In the genomic region with DNA sequence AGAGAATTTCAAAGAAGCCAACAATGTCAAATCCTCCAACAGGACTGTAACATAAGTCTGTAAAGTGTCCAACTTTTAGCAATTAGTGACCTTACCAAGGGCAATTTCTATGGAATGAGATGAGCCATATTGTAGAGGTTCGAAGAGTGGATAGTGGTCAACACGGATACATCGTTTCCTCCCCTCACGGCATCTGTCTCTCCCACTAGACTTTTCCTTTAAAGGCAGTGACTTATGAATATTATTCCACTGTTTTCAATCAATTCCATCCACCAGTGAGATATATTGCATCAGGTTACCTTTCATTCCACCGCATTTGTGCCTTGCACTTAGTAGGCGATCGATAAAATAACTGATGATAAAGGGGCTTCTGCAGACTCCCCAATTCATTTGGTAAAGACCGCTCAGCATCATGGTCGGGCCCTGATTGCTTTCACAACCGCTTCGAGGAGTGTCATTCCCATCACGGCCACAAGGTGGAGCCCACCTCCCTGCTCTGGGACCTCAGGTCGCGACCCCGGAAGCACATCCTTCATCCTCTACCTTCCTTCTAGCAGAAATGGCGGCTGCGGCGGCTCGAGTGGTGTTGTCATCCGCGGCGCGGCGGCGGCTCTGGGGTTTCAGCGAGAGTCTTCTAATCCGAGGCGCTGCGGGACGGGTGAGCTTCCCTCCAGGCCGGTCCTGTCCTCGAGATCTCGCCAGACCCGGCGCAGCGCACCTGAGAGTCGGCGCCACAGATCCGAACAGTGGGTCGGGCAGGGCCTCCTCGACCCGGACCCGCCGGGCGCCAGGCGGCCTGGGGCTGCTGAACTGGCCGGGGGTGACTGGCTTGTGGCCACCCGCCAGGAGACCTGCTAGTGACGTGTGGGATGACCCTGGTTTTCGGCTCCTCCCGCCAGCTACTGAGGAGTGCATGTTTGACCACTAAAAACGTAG, we compare ENCODE assay signal across 1 cellular context.
TF ChIP-seq lines count a peak whose summit lies in the region.

Gene PMPCB (plus strand): TSS at position 535 of the 936 bp plus-strand sequence. CDS start 25 bp downstream, at position 560.

TF ChIP-seq in HepG2, 621 proteins besides CTCF, POLR2A, EP300 and RAD21 (continued from another document and continues in another):
- TF ChIP-seq KDM5A (IDR thresholded peaks at IDR 0.05; ENCODE audit: borderline replicate concordance, low read length) = peak; percentile 88
- TF ChIP-seq ZBTB26 (CRISPR knock-in tag; IDR thresholded peaks at IDR 0.05; ENCODE audit: borderline replicate concordance) = no peak
- no peak for TF ChIP-seq ZNF615 (CRISPR knock-in tag; IDR thresholded peaks at IDR 0.05; ENCODE audit: borderline replicate concordance)
- peak; percentile 95 to 97 for TF ChIP-seq NR2F1 (CRISPR knock-in tag; IDR thresholded peaks at IDR 0.05)
- TF ChIP-seq RBM39 (IDR thresholded peaks at IDR 0.05; ENCODE audit: low read depth, low read length, poor library complexity, severe bottlenecking) = no peak
- peak; percentile 89 for TF ChIP-seq ZNF547 (CRISPR knock-in tag; IDR thresholded peaks at IDR 0.05)
- no peak for TF ChIP-seq HOXA7 (CRISPR knock-in tag; IDR thresholded peaks at IDR 0.05)
- TF ChIP-seq PAF1 (CRISPR knock-in tag; IDR thresholded peaks at IDR 0.05) = no peak
- peak; percentile 85; the same call in 1 of the 2 replicates for TF ChIP-seq ZNF276 (CRISPR knock-in tag; IDR thresholded peaks at IDR 0.05; ENCODE audit: low read depth)
- TF ChIP-seq ZNF616 (CRISPR knock-in tag; IDR thresholded peaks at IDR 0.05; ENCODE audit: low read depth) = no peak
- peak; percentile 94 for TF ChIP-seq ZNF567 (CRISPR knock-in tag; IDR thresholded peaks at IDR 0.05; ENCODE audit: borderline replicate concordance)
- no peak for TF ChIP-seq ZNF552 (CRISPR knock-in tag; IDR thresholded peaks at IDR 0.05; ENCODE audit: borderline replicate concordance)
- TF ChIP-seq, protein P1, sequence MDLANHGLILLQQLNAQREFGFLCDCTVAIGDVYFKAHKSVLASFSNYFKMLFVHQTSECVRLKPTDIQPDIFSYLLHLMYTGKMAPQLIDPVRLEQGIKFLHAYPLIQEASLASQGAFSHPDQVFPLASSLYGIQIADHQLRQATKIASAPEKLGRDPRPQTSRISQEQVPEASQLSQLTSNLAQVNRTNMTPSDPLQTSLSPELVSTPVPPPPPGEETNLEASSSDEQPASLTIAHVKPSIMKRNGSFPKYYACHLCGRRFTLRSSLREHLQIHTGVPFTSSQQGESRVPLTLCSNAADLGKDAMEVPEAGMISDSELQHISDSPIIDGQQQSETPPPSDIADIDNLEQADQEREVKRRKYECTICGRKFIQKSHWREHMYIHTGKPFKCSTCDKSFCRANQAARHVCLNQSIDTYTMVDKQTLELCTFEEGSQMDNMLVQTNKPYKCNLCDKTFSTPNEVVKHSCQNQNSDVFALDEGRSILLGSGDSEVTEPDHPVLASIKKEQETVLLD (CRISPR knock-in tag; IDR thresholded peaks at IDR 0.05; ENCODE audit: low read depth) = no peak
- TF ChIP-seq ZNF232 (CRISPR knock-in tag; IDR thresholded peaks at IDR 0.05; ENCODE audit: borderline replicate concordance) = peak; percentile 66; the same call in 1 of the 2 replicates
- TF ChIP-seq ZNF570 (CRISPR knock-in tag; IDR thresholded peaks at IDR 0.05; ENCODE audit: borderline replicate concordance) = no peak
- TF ChIP-seq MXD3 (CRISPR knock-in tag; IDR thresholded peaks at IDR 0.05) = peak; percentile 64; the same call in 1 of the 2 replicates
- TF ChIP-seq ZNF484 (CRISPR knock-in tag; IDR thresholded peaks at IDR 0.05; ENCODE audit: borderline replicate concordance, low read depth) = no peak
- TF ChIP-seq RARA (CRISPR knock-in tag; IDR thresholded peaks at IDR 0.05) = peak; percentile 80
- peak; percentile 36; the same call in 1 of the 2 replicates for TF ChIP-seq SSRP1 (CRISPR knock-in tag; IDR thresholded peaks at IDR 0.05)
- TF ChIP-seq ZBTB38 (CRISPR knock-in tag; IDR thresholded peaks at IDR 0.05) = peak; percentile 50; the same call in 1 of the 2 replicates
- TF ChIP-seq, protein P2, sequence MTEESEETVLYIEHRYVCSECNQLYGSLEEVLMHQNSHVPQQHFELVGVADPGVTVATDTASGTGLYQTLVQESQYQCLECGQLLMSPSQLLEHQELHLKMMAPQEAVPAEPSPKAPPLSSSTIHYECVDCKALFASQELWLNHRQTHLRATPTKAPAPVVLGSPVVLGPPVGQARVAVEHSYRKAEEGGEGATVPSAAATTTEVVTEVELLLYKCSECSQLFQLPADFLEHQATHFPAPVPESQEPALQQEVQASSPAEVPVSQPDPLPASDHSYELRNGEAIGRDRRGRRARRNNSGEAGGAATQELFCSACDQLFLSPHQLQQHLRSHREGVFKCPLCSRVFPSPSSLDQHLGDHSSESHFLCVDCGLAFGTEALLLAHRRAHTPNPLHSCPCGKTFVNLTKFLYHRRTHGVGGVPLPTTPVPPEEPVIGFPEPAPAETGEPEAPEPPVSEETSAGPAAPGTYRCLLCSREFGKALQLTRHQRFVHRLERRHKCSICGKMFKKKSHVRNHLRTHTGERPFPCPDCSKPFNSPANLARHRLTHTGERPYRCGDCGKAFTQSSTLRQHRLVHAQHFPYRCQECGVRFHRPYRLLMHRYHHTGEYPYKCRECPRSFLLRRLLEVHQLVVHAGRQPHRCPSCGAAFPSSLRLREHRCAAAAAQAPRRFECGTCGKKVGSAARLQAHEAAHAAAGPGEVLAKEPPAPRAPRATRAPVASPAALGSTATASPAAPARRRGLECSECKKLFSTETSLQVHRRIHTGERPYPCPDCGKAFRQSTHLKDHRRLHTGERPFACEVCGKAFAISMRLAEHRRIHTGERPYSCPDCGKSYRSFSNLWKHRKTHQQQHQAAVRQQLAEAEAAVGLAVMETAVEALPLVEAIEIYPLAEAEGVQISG (CRISPR knock-in tag; IDR thresholded peaks at IDR 0.05) = peak; percentile 94
- TF ChIP-seq, protein P3, sequence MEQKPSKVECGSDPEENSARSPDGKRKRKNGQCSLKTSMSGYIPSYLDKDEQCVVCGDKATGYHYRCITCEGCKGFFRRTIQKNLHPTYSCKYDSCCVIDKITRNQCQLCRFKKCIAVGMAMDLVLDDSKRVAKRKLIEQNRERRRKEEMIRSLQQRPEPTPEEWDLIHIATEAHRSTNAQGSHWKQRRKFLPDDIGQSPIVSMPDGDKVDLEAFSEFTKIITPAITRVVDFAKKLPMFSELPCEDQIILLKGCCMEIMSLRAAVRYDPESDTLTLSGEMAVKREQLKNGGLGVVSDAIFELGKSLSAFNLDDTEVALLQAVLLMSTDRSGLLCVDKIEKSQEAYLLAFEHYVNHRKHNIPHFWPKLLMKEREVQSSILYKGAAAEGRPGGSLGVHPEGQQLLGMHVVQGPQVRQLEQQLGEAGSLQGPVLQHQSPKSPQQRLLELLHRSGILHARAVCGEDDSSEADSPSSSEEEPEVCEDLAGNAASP (CRISPR knock-in tag; IDR thresholded peaks at IDR 0.05; ENCODE audit: borderline replicate concordance) = peak; percentile 93
- peak; percentile 87; the same call in 1 of the 2 replicates for TF ChIP-seq ZNF713 (CRISPR knock-in tag; IDR thresholded peaks at IDR 0.05)
- TF ChIP-seq KAT7 (CRISPR knock-in tag; IDR thresholded peaks at IDR 0.05; ENCODE audit: borderline replicate concordance) = peak; percentile 92; the same call in 1 of the 2 replicates
- TF ChIP-seq ZNF780A (CRISPR knock-in tag; IDR thresholded peaks at IDR 0.05) = no peak
- no peak; the same call in 1 of the 2 replicates for TF ChIP-seq ZNF329 (CRISPR knock-in tag; IDR thresholded peaks at IDR 0.05; ENCODE audit: low read depth)
- TF ChIP-seq CREBL2 (CRISPR knock-in tag; IDR thresholded peaks at IDR 0.05; ENCODE audit: borderline replicate concordance) = no peak
- TF ChIP-seq CC2D1A (CRISPR knock-in tag; IDR thresholded peaks at IDR 0.05) = peak; percentile 82; the same call in 1 of the 2 replicates
- no peak for TF ChIP-seq ZFAT (CRISPR knock-in tag; conservative IDR thresholded peaks at IDR 0.05)
- peak; percentile 77 for TF ChIP-seq ISL2 (CRISPR knock-in tag; IDR thresholded peaks at IDR 0.05)
- TF ChIP-seq PAX8 (CRISPR knock-in tag; IDR thresholded peaks at IDR 0.05; ENCODE audit: borderline replicate concordance) = no peak; the same call in 1 of the 2 replicates
- no peak for TF ChIP-seq ZNF124 (CRISPR knock-in tag; IDR thresholded peaks at IDR 0.05)
- TF ChIP-seq ZNF441 (CRISPR knock-in tag; IDR thresholded peaks at IDR 0.05; ENCODE audit: borderline replicate concordance) = 0 out of 2 replicates have a peak, but pooled peaks have one; percentile 16
- TF ChIP-seq ZNF275 (CRISPR knock-in tag; IDR thresholded peaks at IDR 0.05; ENCODE audit: borderline replicate concordance) = peak; percentile 86
- TF ChIP-seq GLI4 (CRISPR knock-in tag; IDR thresholded peaks at IDR 0.05; ENCODE audit: borderline replicate concordance) = peak; percentile 94; the same call in 1 of the 2 replicates
- TF ChIP-seq PAXIP1 (CRISPR knock-in tag; conservative IDR thresholded peaks at IDR 0.05) = peak; percentile 65; the same call in 1 of the 2 replicates
- TF ChIP-seq JDP2 (CRISPR knock-in tag; IDR thresholded peaks at IDR 0.05; ENCODE audit: borderline replicate concordance) = no peak
- no peak for TF ChIP-seq LCORL (IDR thresholded peaks at IDR 0.05)
- TF ChIP-seq LCORL (CRISPR knock-in tag; IDR thresholded peaks at IDR 0.05) = peak; percentile 65
- peak; percentile 80 for TF ChIP-seq ZNF503 (CRISPR knock-in tag; IDR thresholded peaks at IDR 0.05)
- no peak for TF ChIP-seq IKZF1 (IDR thresholded peaks at IDR 0.05)
- TF ChIP-seq NFYC (CRISPR knock-in tag; IDR thresholded peaks at IDR 0.05) = peak; percentile 29; the same call in 1 of the 2 replicates
- peak; percentile 51; the same call in 1 of the 2 replicates for TF ChIP-seq MIER3 (CRISPR knock-in tag; IDR thresholded peaks at IDR 0.05; ENCODE audit: borderline replicate concordance)
